Comparison of ENCODE assay signal across 21 cellular contexts in genomic region chr4:147192679-147193078, GRCh38.
"Had no signal": no experiment of that assay in that cellular context is flagged by ENCODE, and none has a peak within 500 bp of the region (broad histone marks: within the 10 kb centered on the region; RNA-seq: fewer than 3 reads in every experiment).

No MANE protein-coding gene starts in this region.

- H3K27me3 ChIP-seq: dorsolateral prefrontal cortex, hepatocyte, neural progenitor cell, pancreas, tibial artery, upper lobe of right lung, vagina had no signal

- H3K4me2 ChIP-seq: hepatocyte, neural progenitor cell had no signal

- H3K27ac ChIP-seq: dorsolateral prefrontal cortex, foreskin keratinocyte, hepatocyte, neural progenitor cell, pancreas, tibial artery, upper lobe of right lung, vagina had no signal

- H3K9ac ChIP-seq: neural progenitor cell had no signal

- DNase-seq: cortex of kidney; dorsolateral prefrontal cortex; effector CD8-positive, alpha-beta T cell; foreskin keratinocyte; left colon; left ventricle myocardium superior; mesenchymal stem cell; midbrain; nucleus accumbens; pancreas; right cardiac atrium; stimulated activated CD4-positive, alpha-beta T cell treated with anti-CD3 and anti-CD28 coated beads, Interleukin-4, amount 100 ng/mL, for 1 hour; tibial artery; upper lobe of right lung had no signal

- H3K4me3 ChIP-seq: dorsolateral prefrontal cortex, hepatocyte, lung, neural progenitor cell, pancreas, tibial artery, upper lobe of right lung, vagina had no signal

- ATAC-seq: esophagus mucosa; foreskin keratinocyte; left colon; left ventricle myocardium superior; natural killer cell treated with Interleukin-12 subunit alpha and Interleukin-12 subunit beta and Interleukin-15 and Interleukin-18, amount 100 ng/mL, for 72 hours; pancreas; right cardiac atrium; stimulated activated memory B cell treated with anti-CD40 and anti-IgM and Interleukin-4, amounts not matched to agents 10 μg/mL and 1 μg/mL and 100 μg/mL, for 72 hours; upper lobe of right lung had no signal

- H3K36me3 ChIP-seq: neural progenitor cell, pancreas, tibial artery, upper lobe of right lung, vagina had no signal

- H3K79me2 ChIP-seq: hepatocyte had no signal

- H3K4me1 ChIP-seq: foreskin keratinocyte, pancreas, upper lobe of right lung, vagina had no signal

- H2AFZ ChIP-seq: hepatocyte, neural progenitor cell had no signal

- H3K9me3 ChIP-seq: pancreas, tibial artery, vagina had no signal
